ENCODE assay signal across 21 cellular contexts in the genomic region with DNA sequence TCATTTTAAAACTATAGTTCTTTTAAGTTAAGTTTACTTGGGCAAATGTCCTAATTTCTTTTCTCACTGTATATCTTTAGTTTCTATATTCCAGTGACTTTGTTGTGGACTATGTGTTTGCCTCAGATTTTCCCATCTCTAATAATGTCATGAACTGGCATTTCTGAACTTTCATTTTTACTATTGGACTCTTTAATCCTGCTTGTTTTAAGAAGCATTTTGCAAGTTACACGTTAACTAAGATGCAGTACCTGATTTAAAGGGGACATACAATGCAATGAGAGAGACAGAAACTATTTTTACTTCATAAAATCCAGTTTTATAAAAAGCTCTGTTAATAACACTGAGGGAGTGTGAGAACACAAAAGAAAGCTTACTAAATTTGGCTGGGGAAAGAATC. TPM values are rescaled to one million over a fixed set of nuclear protein-coding genes. Genes with fewer than 3 reads are reported as not detected.
DNase-seq lines count a peak whose midpoint lies in the region; ATAC-seq and TF ChIP-seq lines count a peak whose summit lies in the region.
"Had no signal": no experiment of that assay in that cellular context is flagged by ENCODE, and none has a peak within 500 bp of the region (broad histone marks: within the 10 kb centered on the region; RNA-seq: fewer than 3 reads in every experiment).

No MANE protein-coding gene starts in this region.

- H4K20me1 ChIP-seq in PC-9 (ENCODE audit: insufficient read depth) = no peaks in the 10 kb centered on the region

- peak overlapping the region; percentile 95 for H3K27ac ChIP-seq in PC-9
- peak overlapping the region; percentile 93 for H3K27ac ChIP-seq in epithelial cell of prostate
- no peak overlapping the region for H3K27ac ChIP-seq in mesenchymal stem cell (ENCODE audit: low read length, poor library complexity, severe bottlenecking)
- peak overlapping the region; percentile 57 to 86 for H3K27ac ChIP-seq in thoracic aorta
- H3K27ac ChIP-seq: psoas muscle had no signal

- H3K36me3 ChIP-seq in PC-9 (ENCODE audit: low read depth) = no peaks in the 10 kb centered on the region
- H3K36me3 ChIP-seq in mesenchymal stem cell (ENCODE audit: control insufficient read depth in 1 of 2, insufficient read depth in 2 of 2, low read depth in 1 of 2, low read length in 2 of 2) = no peaks in the 10 kb centered on the region
- H3K36me3 ChIP-seq in thoracic aorta = no peaks in the 10 kb centered on the region

- H3K18ac ChIP-seq in mesenchymal stem cell (ENCODE audit: low read depth in 1 of 2, low read length in 2 of 2) = no peak overlapping the region

- no peaks in the 10 kb centered on the region for H3K9me2 ChIP-seq in PC-9 (ENCODE audit: insufficient read depth)

- H3K14ac ChIP-seq in mesenchymal stem cell (ENCODE audit: low read length in 2 of 2) = no peak overlapping the region

- H2BK15ac ChIP-seq in mesenchymal stem cell (ENCODE audit: low read depth, poor library complexity, severe bottlenecking) = no peak overlapping the region

- H4K8ac ChIP-seq in mesenchymal stem cell (ENCODE audit: low read length) = no peak overlapping the region

- no peaks in the 10 kb centered on the region for H3K27me3 ChIP-seq in PC-9 (ENCODE audit: insufficient read depth, low read depth)
- H3K27me3 ChIP-seq in mesenchymal stem cell (ENCODE audit: control insufficient read depth in 1 of 2, insufficient read depth in 1 of 2, low read length in 2 of 2) = no peaks in the 10 kb centered on the region
- H3K27me3 ChIP-seq in thoracic aorta (replicated peaks; ENCODE audit: insufficient read depth) = no peaks in the 10 kb centered on the region

- no peak overlapping the region for H2BK12ac ChIP-seq in mesenchymal stem cell (ENCODE audit: low read length in 2 of 2)

- CTCF ChIA-PET in PC-9 (lab: Charles Lee) = interaction anchor here (1.6 kb wide), 1 partner anchor 60 kb away, joined by 8 read pairs; no protein-coding TSS in a partner anchor

- H2BK5ac ChIP-seq in mesenchymal stem cell (ENCODE audit: low read depth, low read length, poor library complexity, severe bottlenecking) = no peak overlapping the region

- DNase-seq in PC-9 (no peak), epithelial cell of prostate (ENCODE audit: low read depth, low spot score) (no peak), mesenchymal stem cell (no peak), thoracic aorta (ENCODE audit: low spot score) (no peak), mucosa of gallbladder (ENCODE audit: low spot score) (no peak), T-helper 9 cell (no peak), SW480 (ENCODE audit: low spot score) (no peak)
- DNase-seq: activated B cell treated with CpG ODN at 0.5 μM for 24 hours; activated CD8-positive, alpha-beta memory T cell treated with anti-CD3 and anti-CD28 coated beads, Interleukin-2, amount 50 U/mL, for 48 hours; CD4-positive, alpha-beta memory T cell; foreskin melanocyte; IMR-90; NCI-H2081; NCI-H345; NCI-H82; psoas muscle; stimulated activated CD4-positive, alpha-beta T cell treated with anti-CD3 and anti-CD28 coated beads, Interleukin-2, amount 100 ng/mL, for 24 hours had no signal

- H2BK120ac ChIP-seq in mesenchymal stem cell (ENCODE audit: low read depth, low read length) = no peak overlapping the region

- H3K23ac ChIP-seq in mesenchymal stem cell (ENCODE audit: low read length in 2 of 2) = no peak overlapping the region

- H3K79me1 ChIP-seq in mesenchymal stem cell (replicated peaks; ENCODE audit: low read length, poor library complexity, severe bottlenecking) = no peaks in the 10 kb centered on the region

- H4K91ac ChIP-seq in mesenchymal stem cell (ENCODE audit: low read length) = no peak overlapping the region

- WGBS in mesenchymal stem cell = no CpG with 5 or more reads among the region's 1 CpG

- peaks cover 9% of the 10 kb centered on the region; the same call in 1 of the 2 replicates for H3K9me3 ChIP-seq in PC-9 (ENCODE audit: insufficient read depth, low read depth)
- H3K9me3 ChIP-seq in mesenchymal stem cell (ENCODE audit: control insufficient read depth, low read length) = no peaks in the 10 kb centered on the region
- no peaks in the 10 kb centered on the region for H3K9me3 ChIP-seq in thoracic aorta
- H3K9me3 ChIP-seq: psoas muscle had no signal

- no peak overlapping the region for H2AK5ac ChIP-seq in mesenchymal stem cell (ENCODE audit: low read length, severe bottlenecking)

- H3K4me1 ChIP-seq in PC-9 (replicated peaks; ENCODE audit: insufficient read depth) = peaks cover 37% of the 10 kb centered on the region
- H3K4me1 ChIP-seq in mesenchymal stem cell (ENCODE audit: control insufficient read depth, insufficient read depth, low read depth, low read length) = no peaks in the 10 kb centered on the region
- H3K4me1 ChIP-seq in thoracic aorta (ENCODE audit: control insufficient read depth in 1 of 2, low read depth in 2 of 2) = peaks cover 20 to 38% of the 10 kb centered on the region in 2 donors
- H3K4me1 ChIP-seq: psoas muscle had no signal

- ATAC-seq in thoracic aorta (ENCODE audit: insufficient number of reproducible peaks, low FRiP score, low read depth) (no peak), GM19452 (IDR thresholded peaks at IDR 0.05; ENCODE audit: unreplicated experiment) (no peak)
- ATAC-seq: psoas muscle, Right ventricle myocardium inferior had no signal

- H3K79me2 ChIP-seq in PC-9 (ENCODE audit: low read depth) = no peaks in the 10 kb centered on the region

- POLR2A ChIA-PET in PC-9 (lab: Charles Lee; ENCODE audit: unreplicated experiment) = no interaction called here

- no peak overlapping the region for H3K4ac ChIP-seq in mesenchymal stem cell (ENCODE audit: low read depth in 1 of 2, low read length in 2 of 2)

- H3K9ac ChIP-seq in mesenchymal stem cell (ENCODE audit: low read length) = peak overlapping the region; percentile 86

- intact Hi-C loops in PC-9 (cut with micrococcal nuclease; ENCODE audit: unreplicated experiment) = no loop called here

- no peak overlapping the region for H2AFZ ChIP-seq in PC-9
- no peak overlapping the region for H2AFZ ChIP-seq in mesenchymal stem cell (ENCODE audit: low read depth, low read length)

- no peak for TF ChIP-seq CTCF in PC-9 (conservative IDR thresholded peaks at IDR 0.05)
- TF ChIP-seq CTCF in thoracic aorta (IDR thresholded peaks at IDR 0.05) = no peak

- H3K4me3 ChIP-seq in PC-9 (no peak overlapping the region), mesenchymal stem cell (ENCODE audit: insufficient read depth in 1 of 2, low read depth in 1 of 2, low read length in 2 of 2) (no peak overlapping the region), thoracic aorta (no peak overlapping the region)
- H3K4me3 ChIP-seq: lung, psoas muscle, skin epidermis had no signal

- no peak overlapping the region; the same call in 1 of the 2 replicates for H3K4me2 ChIP-seq in PC-9
- no peak overlapping the region for H3K4me2 ChIP-seq in mesenchymal stem cell (ENCODE audit: low read length, poor library complexity, severe bottlenecking)

- peaks cover 39% of the 10 kb centered on the region for H3F3A ChIP-seq in PC-9 (ENCODE audit: insufficient read depth, low read depth)

- BruUV-seq in PC-9 (replicated peaks; lab: Mats Ljungman, UMichigan) = no TSS peak

RNA-seq across cellular contexts. Expression of gene PHLDB2, which starts 58.6 kb away (rescaled TPM):
- total RNA-seq in PC-9 (2021) (42.7 and 55.0 TPM in 2 replicates), thoracic aorta (100 to 1,000 TPM in 1 of 2 donors, 10 to 100 TPM in 1; 99.0 to 140 TPM), mucosa of gallbladder (36.4 TPM)
- 17.0 TPM for polyA plus RNA-seq in mesenchymal stem cell (2013, experiment 1 of 2)
- 17.5 TPM for polyA plus RNA-seq in mesenchymal stem cell (2013, experiment 2 of 2)
